ENCODE assay signal across 3 cellular contexts in genomic region chr6:4167833-4168232, GRCh38.
TF ChIP-seq lines count a peak whose summit lies in the region.

No MANE protein-coding gene starts in this region.

TF ChIP-seq in HCT116, 20 proteins besides CTCF, POLR2A, EP300 and RAD21:
- TF ChIP-seq POLR2AphosphoS5 (IDR thresholded peaks at IDR 0.05; ENCODE audit: low read depth, low read length), result no peak
- no peak for TF ChIP-seq SIN3A (IDR thresholded peaks at IDR 0.05; ENCODE audit: low read depth)
- TF ChIP-seq EZH2phosphoT487 (IDR thresholded peaks at IDR 0.05; ENCODE audit: borderline replicate concordance), result no peak
- TF ChIP-seq CBX3 (IDR thresholded peaks at IDR 0.05; ENCODE audit: low read depth), result peak; percentile 47; the same call in 1 of the 2 replicates
TF ChIP-seq in HCT116: peak in this region for 1.

TF ChIP-seq in WTC11, 78 proteins besides CTCF, POLR2A, EP300 and RAD21:
- TF ChIP-seq TP53 (CRISPR knock-in tag; IDR thresholded peaks at IDR 0.05) (no peak), GTF2I (CRISPR knock-in tag; conservative IDR thresholded peaks at IDR 0.05) (peak; percentile 57; the same call in 1 of the 2 replicates), JUN (CRISPR knock-in tag; IDR thresholded peaks at IDR 0.05) (no peak)

TF ChIP-seq in H1, 55 proteins besides CTCF, POLR2A, EP300 and RAD21:
- TF ChIP-seq KDM1A (IDR thresholded peaks at IDR 0.05; ENCODE audit: borderline replicate concordance, low read length), result peak; percentile 70; the same call in 1 of the 2 replicates
- no peak for TF ChIP-seq POLR2AphosphoS5 (IDR thresholded peaks at IDR 0.05; ENCODE audit: low read depth, low read length)
